ENCODE assay signal across 9 cellular contexts in genomic region chr7:151382079-151382885, GRCh38. TPM values are rescaled to one million over a fixed set of nuclear protein-coding genes. Genes with fewer than 3 reads are reported as not detected.
DNase-seq lines count a peak whose midpoint lies in the region; ATAC-seq and TF ChIP-seq lines count a peak whose summit lies in the region.
"Had no signal": no experiment of that assay in that cellular context is flagged by ENCODE, and none has a peak within 500 bp of the region (broad histone marks: within the 10 kb centered on the region; RNA-seq: fewer than 3 reads in every experiment).

No MANE protein-coding gene starts in this region.

- H3K4me3 Mint-ChIP-seq in activated CD8-positive, alpha-beta memory T cell treated with anti-CD3 and anti-CD28 coated beads, Interleukin-2, amount 10 ng/mL, durations not matched to agents 7 days and 5 days: peak overlapping the region; percentile 35
- peak overlapping the region; percentile 75 for H3K4me3 Mint-ChIP-seq in activated B cell treated with CpG ODN at 0.5 μM for 24 hours

- H3K4me1 Mint-ChIP-seq in activated CD8-positive, alpha-beta memory T cell treated with anti-CD3 and anti-CD28 coated beads, Interleukin-2, amount 10 ng/mL, durations not matched to agents 7 days and 5 days: peaks cover 9% of the 10 kb centered on the region
- peaks cover 26% of the 10 kb centered on the region for H3K4me1 Mint-ChIP-seq in activated B cell treated with CpG ODN at 0.5 μM for 24 hours

- no peaks in the 10 kb centered on the region for H3K9me3 Mint-ChIP-seq in activated CD8-positive, alpha-beta memory T cell treated with anti-CD3 and anti-CD28 coated beads, Interleukin-2, amount 10 ng/mL, durations not matched to agents 7 days and 5 days (ENCODE audit: low read depth)
- no peaks in the 10 kb centered on the region for H3K9me3 Mint-ChIP-seq in activated B cell treated with CpG ODN at 0.5 μM for 24 hours

- TF ChIP-seq CTCF in activated B cell treated with CpG ODN at 0.5 μM for 24 hours (IDR thresholded peaks at IDR 0.05) (no peak), foreskin keratinocyte (conservative IDR thresholded peaks at IDR 0.05) (no peak)

- intact Hi-C loops in activated B cell treated with CpG ODN at 0.5 μM for 24 hours (cut with micrococcal nuclease): loop anchor here (5.0 kb wide), 1 partner anchor 65 kb away; no protein-coding TSS in a partner anchor

- POLR2A ChIA-PET in activated B cell treated with CpG ODN at 0.5 μM for 24 hours (lab: Charles Lee): interaction anchor here (0.8 to 1.2 kb wide), 3 partner anchors 8 to 18 kb away, joined by 3 read pairs; no protein-coding TSS in a partner anchor

- ATAC-seq in activated CD8-positive, alpha-beta memory T cell treated with anti-CD3 and anti-CD28 coated beads, Interleukin-2, amount 10 ng/mL, durations not matched to agents 7 days and 5 days: no peak
- ATAC-seq in activated B cell treated with CpG ODN at 0.5 μM for 24 hours (ENCODE audit: low read depth) (peak; percentile 25), foreskin keratinocyte (peak; percentile 4)
- ATAC-seq in stimulated activated naive CD8-positive, alpha-beta T cell treated with anti-CD3 and anti-CD28 coated beads, Interleukin-15, Interleukin-2, amounts not matched to agents 100 U/mL and 50 U/mL, for 24 hours: no peak

- DNase-seq in activated CD8-positive, alpha-beta memory T cell treated with anti-CD3 and anti-CD28 coated beads, Interleukin-2, amount 10 ng/mL, durations not matched to agents 7 days and 5 days: no peak
- no peak for DNase-seq in activated CD8-positive, alpha-beta memory T cell treated with anti-CD3 and anti-CD28 coated beads, Interleukin-2, amount 50 U/mL, for 48 hours
- DNase-seq in activated B cell treated with CpG ODN at 0.5 μM for 24 hours: no peak
- no peak for DNase-seq in foreskin keratinocyte
- DNase-seq in stimulated activated naive CD8-positive, alpha-beta T cell treated with anti-CD3 and anti-CD28 coated beads, Interleukin-15, Interleukin-2, amounts not matched to agents 100 U/mL and 50 U/mL, for 24 hours: peak; percentile 24
- DNase-seq in NCI-H524 (lab: John Stamatoyannopoulos, UW): no peak
- no peak for DNase-seq in ecto neural progenitor cell (ENCODE audit: low spot score)
- no peak for DNase-seq in HCEC 1CT

- CTCF ChIA-PET in activated CD8-positive, alpha-beta memory T cell treated with anti-CD3 and anti-CD28 coated beads, Interleukin-2, amount 10 ng/mL, durations not matched to agents 7 days and 5 days (lab: Charles Lee): interaction anchor here (1.5 to 2.6 kb wide), 2 partner anchors 15 to 67 kb away, joined by 3 to 10 read pairs; no protein-coding TSS in a partner anchor
- CTCF ChIA-PET in activated B cell treated with CpG ODN at 0.5 μM for 24 hours (lab: Charles Lee): no interaction called here

- no peak overlapping the region for H3K27ac ChIP-seq in foreskin keratinocyte
- H3K27ac ChIP-seq: C4-2B had no signal

- peaks cover 27% of the 10 kb centered on the region for H3K27me3 Mint-ChIP-seq in activated CD8-positive, alpha-beta memory T cell treated with anti-CD3 and anti-CD28 coated beads, Interleukin-2, amount 10 ng/mL, durations not matched to agents 7 days and 5 days
- peaks cover 2% of the 10 kb centered on the region for H3K27me3 Mint-ChIP-seq in activated B cell treated with CpG ODN at 0.5 μM for 24 hours

- peaks cover 4% of the 10 kb centered on the region for H3K36me3 Mint-ChIP-seq in activated CD8-positive, alpha-beta memory T cell treated with anti-CD3 and anti-CD28 coated beads, Interleukin-2, amount 10 ng/mL, durations not matched to agents 7 days and 5 days
- peaks cover 20% of the 10 kb centered on the region for H3K36me3 Mint-ChIP-seq in activated B cell treated with CpG ODN at 0.5 μM for 24 hours (ENCODE audit: low read depth)

- H3K27me3 ChIP-seq in foreskin keratinocyte: peaks cover 42% of the 10 kb centered on the region

- H3K27ac Mint-ChIP-seq in activated CD8-positive, alpha-beta memory T cell treated with anti-CD3 and anti-CD28 coated beads, Interleukin-2, amount 10 ng/mL, durations not matched to agents 7 days and 5 days: no peak overlapping the region
- no peak overlapping the region for H3K27ac Mint-ChIP-seq in activated B cell treated with CpG ODN at 0.5 μM for 24 hours

- H3K4me1 ChIP-seq in foreskin keratinocyte: no peaks in the 10 kb centered on the region

RNA-seq across cellular contexts. Expression of gene WDR86, which starts 27.6 kb away (rescaled TPM):
- total RNA-seq in activated CD8-positive, alpha-beta memory T cell treated with anti-CD3 and anti-CD28 coated beads, Interleukin-2, amount 10 ng/mL, durations not matched to agents 7 days and 5 days: under 1 TPM in 1 of 2 experiments, not detected in 1; 0.29 TPM
- 0.33 and 0.49 TPM in 2 replicates for total RNA-seq in activated B cell treated with CpG ODN at 0.5 μM for 24 hours
- total RNA-seq in foreskin keratinocyte: not detected in 2 replicates
- not detected in 2 replicates for polyA plus RNA-seq in foreskin keratinocyte

RNA-seq across cellular contexts. Expression of gene NUB1, which starts 40.7 kb away (rescaled TPM):
- 10 to 100 TPM; 71.3 to 73.3 TPM for total RNA-seq in activated CD8-positive, alpha-beta memory T cell treated with anti-CD3 and anti-CD28 coated beads, Interleukin-2, amount 10 ng/mL, durations not matched to agents 7 days and 5 days
- total RNA-seq in activated B cell treated with CpG ODN at 0.5 μM for 24 hours (47.5 and 52.7 TPM in 2 replicates), foreskin keratinocyte (31.6 and 32.3 TPM in 2 replicates)
- polyA plus RNA-seq in foreskin keratinocyte: 21.5 and 22.0 TPM in 2 replicates

RNA-seq across cellular contexts. Expression of gene CRYGN, which starts 57.7 kb away (rescaled TPM):
- not detected for total RNA-seq in activated CD8-positive, alpha-beta memory T cell treated with anti-CD3 and anti-CD28 coated beads, Interleukin-2, amount 10 ng/mL, durations not matched to agents 7 days and 5 days
- total RNA-seq in activated B cell treated with CpG ODN at 0.5 μM for 24 hours (not detected in 2 replicates), foreskin keratinocyte (not detected in 2 replicates)
- not detected in 2 replicates for polyA plus RNA-seq in foreskin keratinocyte

Comparison
In these comparisons a context has a peak if more than half of its experiments do, and no peak if none do; other contexts are left out.
1. ATAC-seq: peak in activated B cell treated with CpG ODN at 0.5 μM for 24 hours (single experiment) and foreskin keratinocyte (single experiment); none in activated CD8-positive, alpha-beta memory T cell treated with anti-CD3 and anti-CD28 coated beads, Interleukin-2, amount 10 ng/mL, durations not matched to agents 7 days and 5 days (single experiment) and stimulated activated naive CD8-positive, alpha-beta T cell treated with anti-CD3 and anti-CD28 coated beads, Interleukin-15, Interleukin-2, amounts not matched to agents 100 U/mL and 50 U/mL, for 24 hours (single experiment).